Comparison of ENCODE assay signal across 21 cellular contexts in the genomic region with DNA sequence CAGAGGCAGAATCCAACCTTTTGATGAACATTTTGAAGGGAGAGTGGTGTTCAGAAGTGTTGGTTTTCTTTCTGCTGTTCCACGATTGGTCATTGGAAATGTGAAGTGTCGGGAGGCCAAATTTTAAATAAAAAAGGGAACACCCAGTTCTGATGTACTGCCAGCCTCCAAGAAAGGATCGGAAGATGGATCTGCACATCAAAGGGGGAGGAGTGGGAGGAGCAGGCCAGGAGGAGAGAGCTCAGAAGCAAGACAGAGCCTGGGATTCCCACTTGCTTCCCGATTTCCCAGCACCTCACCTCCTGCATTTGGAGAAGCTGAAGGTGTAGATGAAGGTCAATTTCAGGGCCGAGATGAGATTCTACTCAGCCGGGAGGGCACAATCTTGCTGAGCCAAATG.
"Had no signal": no experiment of that assay in that cellular context is flagged by ENCODE, and none has a peak within 500 bp of the region (broad histone marks: within the 10 kb centered on the region; RNA-seq: fewer than 3 reads in every experiment).

No MANE protein-coding gene starts in this region.

- H3K27ac ChIP-seq: parathyroid adenoma, SJCRH30 had no signal

- DNase-seq: activated naive CD4-positive, alpha-beta T cell treated with anti-CD3 and anti-CD28 coated beads, Interleukin-2, amount 10 ng/mL, durations not matched to agents 7 days and 5 days; activated T-cell treated with anti-CD3 and anti-CD28 coated beads, Interleukin-2, amount 50 U/mL, for 24 hours; effector CD8-positive, alpha-beta T cell; gastrocnemius medialis; head of caudate nucleus; kidney; left ventricle myocardium superior; mammary epithelial cell; SJCRH30; small intestine; stimulated activated CD4-positive, alpha-beta T cell treated with anti-CD3 and anti-CD28 coated beads, Interleukin-2, amount 100 ng/mL, for 24 hours; stimulated activated naive CD8-positive, alpha-beta T cell treated with anti-CD3 and anti-CD28 coated beads, Interleukin-15, amount 100 ng/mL, for 72 hours; T-helper 1 cell had no signal

- H3K9me3 ChIP-seq: gastrocnemius medialis, SJCRH30 had no signal

- H3K4me1 ChIP-seq: parathyroid adenoma had no signal

- H3K79me2 ChIP-seq: parathyroid adenoma had no signal

- ATAC-seq: esophagus mucosa; gastrocnemius medialis; left ventricle myocardium superior; natural killer cell treated with Interleukin-12 subunit alpha and Interleukin-12 subunit beta and Interleukin-15 and Interleukin-18, amount 100 ng/mL, for 72 hours; sciatic nerve; stimulated activated effector memory CD8-positive, alpha-beta T cell treated with anti-CD3 and anti-CD28 coated beads, Interleukin-12 subunit alpha, Interleukin-12 subunit beta, amount 100 ng/mL, for 72 hours; stimulated activated naive CD8-positive, alpha-beta T cell treated with anti-CD3 and anti-CD28 coated beads, Interleukin-15, amount 100 ng/mL, for 72 hours had no signal

- H3K27me3 ChIP-seq: gastrocnemius medialis, SJCRH30 had no signal

- H3K27me3 Mint-ChIP-seq: activated naive CD4-positive, alpha-beta T cell treated with anti-CD3 and anti-CD28 coated beads, Interleukin-2, amount 10 ng/mL, durations not matched to agents 7 days and 5 days; activated T-cell treated with anti-CD3 and anti-CD28 coated beads, Interleukin-2, amount 50 U/mL, for 24 hours; activated T-helper 17 cell treated with anti-CD3 and anti-CD28 coated beads, Interleukin-2, amount 50 U/mL, for 72 hours; dendritic cell treated with granulocyte-macrophage colony-stimulating factor and Interleukin-4, amounts not matched to agents 40 ng/mL and 50 ng/mL, for 4 days; type B pancreatic cell had no signal

- H3K36me3 Mint-ChIP-seq: activated naive CD4-positive, alpha-beta T cell treated with anti-CD3 and anti-CD28 coated beads, Interleukin-2, amount 10 ng/mL, durations not matched to agents 7 days and 5 days; natural killer cell treated with Interleukin-12 subunit alpha and Interleukin-12 subunit beta and Interleukin-15 and Interleukin-18, amount 100 ng/mL, for 72 hours; stimulated activated effector memory CD8-positive, alpha-beta T cell treated with anti-CD3 and anti-CD28 coated beads, Interleukin-12 subunit alpha, Interleukin-12 subunit beta, amount 100 ng/mL, for 72 hours had no signal

- H3K36me3 ChIP-seq: SJCRH30 had no signal

- H3K4me3 Mint-ChIP-seq: activated naive CD4-positive, alpha-beta T cell treated with anti-CD3 and anti-CD28 coated beads, Interleukin-2, amount 10 ng/mL, durations not matched to agents 7 days and 5 days; activated T-cell treated with anti-CD3 and anti-CD28 coated beads, Interleukin-2, amount 50 U/mL, for 24 hours; activated T-helper 17 cell treated with anti-CD3 and anti-CD28 coated beads, Interleukin-2, amount 50 U/mL, for 72 hours; dendritic cell treated with granulocyte-macrophage colony-stimulating factor and Interleukin-4, amounts not matched to agents 40 ng/mL and 50 ng/mL, for 4 days; natural killer cell treated with Interleukin-12 subunit alpha and Interleukin-12 subunit beta and Interleukin-15 and Interleukin-18, amount 100 ng/mL, for 72 hours; stimulated activated effector memory CD8-positive, alpha-beta T cell treated with anti-CD3 and anti-CD28 coated beads, Interleukin-12 subunit alpha, Interleukin-12 subunit beta, amount 100 ng/mL, for 72 hours; stimulated activated naive CD8-positive, alpha-beta T cell treated with anti-CD3 and anti-CD28 coated beads, Interleukin-15, amount 100 ng/mL, for 72 hours; type B pancreatic cell had no signal

- H3K27ac Mint-ChIP-seq: activated naive CD4-positive, alpha-beta T cell treated with anti-CD3 and anti-CD28 coated beads, Interleukin-2, amount 10 ng/mL, durations not matched to agents 7 days and 5 days; activated T-cell treated with anti-CD3 and anti-CD28 coated beads, Interleukin-2, amount 50 U/mL, for 24 hours; activated T-helper 17 cell treated with anti-CD3 and anti-CD28 coated beads, Interleukin-2, amount 50 U/mL, for 72 hours; stimulated activated effector memory CD8-positive, alpha-beta T cell treated with anti-CD3 and anti-CD28 coated beads, Interleukin-12 subunit alpha, Interleukin-12 subunit beta, amount 100 ng/mL, for 72 hours; stimulated activated naive CD8-positive, alpha-beta T cell treated with anti-CD3 and anti-CD28 coated beads, Interleukin-15, amount 100 ng/mL, for 72 hours; type B pancreatic cell had no signal

- H3K4me3 ChIP-seq: gastrocnemius medialis, SJCRH30 had no signal

- H3K4me1 Mint-ChIP-seq: activated naive CD4-positive, alpha-beta T cell treated with anti-CD3 and anti-CD28 coated beads, Interleukin-2, amount 10 ng/mL, durations not matched to agents 7 days and 5 days; activated T-helper 17 cell treated with anti-CD3 and anti-CD28 coated beads, Interleukin-2, amount 50 U/mL, for 72 hours; stimulated activated effector memory CD8-positive, alpha-beta T cell treated with anti-CD3 and anti-CD28 coated beads, Interleukin-12 subunit alpha, Interleukin-12 subunit beta, amount 100 ng/mL, for 72 hours; stimulated activated naive CD8-positive, alpha-beta T cell treated with anti-CD3 and anti-CD28 coated beads, Interleukin-15, amount 100 ng/mL, for 72 hours had no signal

- H3K9me3 Mint-ChIP-seq: activated naive CD4-positive, alpha-beta T cell treated with anti-CD3 and anti-CD28 coated beads, Interleukin-2, amount 10 ng/mL, durations not matched to agents 7 days and 5 days; activated T-cell treated with anti-CD3 and anti-CD28 coated beads, Interleukin-2, amount 50 U/mL, for 24 hours; activated T-helper 17 cell treated with anti-CD3 and anti-CD28 coated beads, Interleukin-2, amount 50 U/mL, for 72 hours; dendritic cell treated with granulocyte-macrophage colony-stimulating factor and Interleukin-4, amounts not matched to agents 40 ng/mL and 50 ng/mL, for 4 days; natural killer cell treated with Interleukin-12 subunit alpha and Interleukin-12 subunit beta and Interleukin-15 and Interleukin-18, amount 100 ng/mL, for 72 hours; stimulated activated effector memory CD8-positive, alpha-beta T cell treated with anti-CD3 and anti-CD28 coated beads, Interleukin-12 subunit alpha, Interleukin-12 subunit beta, amount 100 ng/mL, for 72 hours; stimulated activated naive CD8-positive, alpha-beta T cell treated with anti-CD3 and anti-CD28 coated beads, Interleukin-15, amount 100 ng/mL, for 72 hours; type B pancreatic cell had no signal

- H2AFZ ChIP-seq: parathyroid adenoma had no signal
